1 cellular context compared by ENCODE assay signal in genomic region chr16:81657731-81658130, GRCh38.
TF ChIP-seq lines count a peak whose summit lies in the region.

No MANE protein-coding gene starts in this region.

TF ChIP-seq in GM23338, 12 proteins besides CTCF, POLR2A, EP300 and RAD21 (continued from another document):
- TF ChIP-seq ZNF462 (CRISPR knock-in tag; IDR thresholded peaks at IDR 0.05) (no peak), ZNF114 (CRISPR knock-in tag; IDR thresholded peaks at IDR 0.05) (no peak), REST (IDR thresholded peaks at IDR 0.05; ENCODE audit: unreplicated experiment) (no peak)
TF ChIP-seq in GM23338: peak in this region for 0.
